In genomic region chr3:132722165-132723023, GRCh38 we compare ENCODE assay signal across 8 cellular contexts. TPM values are rescaled to one million over a fixed set of nuclear protein-coding genes. Genes with fewer than 3 reads are reported as not detected.
DNase-seq lines count a peak whose midpoint lies in the region; ATAC-seq and TF ChIP-seq lines count a peak whose summit lies in the region.

Gene NPHP3 (minus strand): TSS chr3:132722409. CDS start chr3:132722355, 54 bp downstream.

- H3K27ac Mint-ChIP-seq in T-helper 17 cell = peak within 1 kb of the TSS; percentile 59

- H3K27me3 ChIP-seq in left ventricle myocardium inferior (ENCODE audit: low read depth) = no peaks in the 10 kb centered on the region
- H3K27me3 ChIP-seq in psoas muscle (ENCODE audit: insufficient read depth in 3 of 3, low read length in 2 of 3) = no peaks in the 10 kb centered on the region
- H3K27me3 ChIP-seq in uterus = no peaks in the 10 kb centered on the region

- ATAC-seq in HG02884 (IDR thresholded peaks at IDR 0.05; ENCODE audit: unreplicated experiment) = peak; percentile 76
- ATAC-seq in T-helper 17 cell = peak; percentile 86
- ATAC-seq in psoas muscle = peak; percentile 88 to 93 (median 92)

- TF ChIP-seq POLR2A in GM15510 (IDR thresholded peaks at IDR 0.05; ENCODE audit: borderline replicate concordance, extremely low read depth, insufficient read length) (peak; percentile 74), uterus (IDR thresholded peaks at IDR 0.05) (peak; percentile 86 to 89)

- H3K27ac ChIP-seq in left ventricle myocardium inferior (replicated peaks) (peak within 1 kb of the TSS; percentile 99), psoas muscle (peak within 1 kb of the TSS; percentile 91), uterus (peak within 1 kb of the TSS; percentile 96 to 97)

- DNase-seq in NCI-H1694 (lab: John Stamatoyannopoulos, UW) (peak; percentile 84), T-helper 17 cell (peak; percentile 80 to 98 (median 97)), amygdala (lab: John Stamatoyannopoulos, UW) (peak; percentile 46 to 100 (median 98)), left ventricle myocardium inferior (peak; percentile 98), psoas muscle (peak; percentile 98 to 99), uterus (peak; percentile 97 to 99)

- H3K36me3 Mint-ChIP-seq in T-helper 17 cell (ENCODE audit: low read depth) = no peaks in the 10 kb centered on the region

- H3K9me3 ChIP-seq in T-helper 17 cell (ENCODE audit: control insufficient read depth, low read length, poor library complexity, severe bottlenecking) = no peaks in the 10 kb centered on the region
- H3K9me3 ChIP-seq in left ventricle myocardium inferior (replicated peaks) = no peaks in the 10 kb centered on the region
- H3K9me3 ChIP-seq in psoas muscle = no peaks in the 10 kb centered on the region
- no peaks in the 10 kb centered on the region for H3K9me3 ChIP-seq in uterus

- H3K27me3 Mint-ChIP-seq in T-helper 17 cell = no peaks in the 10 kb centered on the region

- TF ChIP-seq CTCF in left ventricle myocardium inferior (IDR thresholded peaks at IDR 0.05; ENCODE audit: borderline replicate concordance) = peak; percentile 23
- TF ChIP-seq CTCF in psoas muscle (IDR thresholded peaks at IDR 0.05) = no peak
- TF ChIP-seq CTCF in uterus (IDR thresholded peaks at IDR 0.05) = peak in 2 of 4 experiments; percentile 1 to 2

- peak within 1 kb of the TSS; percentile 92 for H3K4me3 Mint-ChIP-seq in T-helper 17 cell

- H3K4me1 ChIP-seq in left ventricle myocardium inferior (peaks cover 54% of the 10 kb centered on the region), psoas muscle (peaks cover 30% of the 10 kb centered on the region), uterus (no peaks in the 10 kb centered on the region)

- WGBS in psoas muscle, 3 donors = 1 to 2% (median 1%) methylated on average over 57 to 95 of the region's 96 CpGs

- intact Hi-C loops in left ventricle myocardium inferior (cut with micrococcal nuclease) = loop anchor here (10.0 kb wide), 1 partner anchor 852 kb away; the partner anchor contains the start of gene CDV3
- intact Hi-C loops in psoas muscle (cut with DNase I) = loop anchor here (2.0 to 10.0 kb wide), 3 partner anchors 850 to 1212 kb away; partner anchors contain the start of gene CDV3 (in 1 of the 2)
- intact Hi-C loops in uterus (cut with DNase I; ENCODE audit: low total_unique reads) = loop anchor here (10.0 kb wide), 2 partner anchors 702 to 852 kb away; partner anchors contain the start of gene CDV3

- H3K36me3 ChIP-seq in left ventricle myocardium inferior = peaks cover 19% of the 10 kb centered on the region
- peaks cover 2 to 22% of the 10 kb centered on the region in 2 donors for H3K36me3 ChIP-seq in psoas muscle (ENCODE audit: insufficient read depth in 1 of 2, low read depth in 1 of 2)
- H3K36me3 ChIP-seq in uterus = no peaks in the 10 kb centered on the region

- H3K4me1 Mint-ChIP-seq in T-helper 17 cell = peaks cover 21% of the 10 kb centered on the region

- H3K4me3 ChIP-seq in left ventricle myocardium inferior (peak within 1 kb of the TSS; percentile 95), psoas muscle (peak within 1 kb of the TSS; percentile 79), uterus (peak within 1 kb of the TSS; percentile 86 to 90)

RNA-seq across cellular contexts. Expression of gene NPHP3, which starts in this region (rescaled TPM):
- total RNA-seq in T-helper 17 cell (10 to 100 TPM; 26.1 to 30.3 TPM), left ventricle myocardium inferior (10.1 TPM), psoas muscle (1 to 10 TPM; 6.9 to 9.1 (median 8.1) TPM), uterus (100 to 1,000 TPM in 1 of 4 donors, 10 to 100 TPM in 3; 50.3 to 111 (median 57.8) TPM)
- 1 to 10 TPM; 3.9 to 6.3 (median 4.4) TPM for polyA plus RNA-seq in psoas muscle

Comparison
In these comparisons a context has a peak if more than half of its experiments do, and no peak if none do; other contexts are left out.
1. Peak in every context shown above with its lines: DNase-seq, ATAC-seq, H3K4me3 ChIP-seq and H3K27ac ChIP-seq.